In the genomic region with DNA sequence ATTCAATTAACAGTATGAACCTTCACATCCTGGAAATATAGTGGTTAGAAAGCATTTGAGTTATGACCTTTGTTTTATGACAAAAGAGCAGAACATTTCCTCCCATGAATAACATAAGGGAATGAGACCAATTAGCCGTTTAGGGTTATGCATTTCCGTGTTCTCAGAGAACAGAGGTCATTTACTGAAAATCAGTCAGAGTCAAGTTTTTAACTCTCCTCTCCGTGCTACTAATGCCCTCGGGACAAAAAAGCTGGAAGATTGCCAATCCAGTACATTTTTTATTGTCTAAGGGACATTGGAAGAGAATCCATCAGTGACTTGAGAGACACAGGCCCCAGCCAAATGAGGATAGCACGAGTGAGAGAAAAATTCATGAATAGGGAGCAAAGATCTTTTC, we compare ENCODE assay signal across 11 cellular contexts.
DNase-seq lines count a peak whose midpoint lies in the region; ATAC-seq and TF ChIP-seq lines count a peak whose summit lies in the region.
"Had no signal": no experiment of that assay in that cellular context is flagged by ENCODE, and none has a peak within 500 bp of the region (broad histone marks: within the 10 kb centered on the region; RNA-seq: fewer than 3 reads in every experiment).

No MANE protein-coding gene starts in this region.

- H3K4me1 ChIP-seq in BE2C = peaks cover 4% of the 10 kb centered on the region
- H3K4me1 ChIP-seq in IMR-90 (ENCODE audit: control insufficient read depth, insufficient read depth, low read length) = peaks cover 2% of the 10 kb centered on the region; the same call in 1 of the 2 replicates
- no peaks in the 10 kb centered on the region for H3K4me1 ChIP-seq in right lobe of liver
- H3K4me1 ChIP-seq: left lung had no signal

- no peak overlapping the region for H2AK9ac ChIP-seq in IMR-90 (replicated peaks; ENCODE audit: low read depth, low read length, poor library complexity)

- TF ChIP-seq RAD21 in IMR-90 (IDR thresholded peaks at IDR 0.05; ENCODE audit: low read length) = no peak

- DNase-seq in BE2C = peak; percentile 61
- no peak for DNase-seq in IMR-90
- peak; percentile 79 to 83 for DNase-seq in cardiac fibroblast (ENCODE audit: low read depth in 2 of 2)
- DNase-seq in right lobe of liver = no peak
- no peak for DNase-seq in lower leg skin (ENCODE audit: low spot score in 2 of 2)
- no peak for DNase-seq in WERI-Rb-1
- no peak for DNase-seq in activated CD4-positive, alpha-beta T cell treated with anti-CD3 and anti-CD28 coated beads, Interleukin-2, amount 50 U/mL, for 1 hour
- DNase-seq: CD8-positive, alpha-beta T cell; left lung; NCI-H1694 treated with DMSO at 0.1 percent for 48 hours had no signal

- H4K20me1 ChIP-seq in IMR-90 (ENCODE audit: insufficient read depth, low read length) = no peaks in the 10 kb centered on the region

- no peak overlapping the region for H2BK5ac ChIP-seq in IMR-90 (ENCODE audit: low read depth, low read length, poor library complexity, severe bottlenecking)

- no peak overlapping the region for H3K9ac ChIP-seq in IMR-90 (ENCODE audit: low read depth, low read length)

- no peak overlapping the region for H3K14ac ChIP-seq in IMR-90 (replicated peaks; ENCODE audit: low read depth, low read length)

- no peak overlapping the region for H3K4ac ChIP-seq in IMR-90 (ENCODE audit: low read depth, low read length)

- no peak overlapping the region for H2BK20ac ChIP-seq in IMR-90 (ENCODE audit: low read depth, low read length)

- no peak overlapping the region for H3K23ac ChIP-seq in IMR-90 (ENCODE audit: low read depth, low read length)

- dilution Hi-C loops in IMR-90 (cut with HindIII; ENCODE audit: low sequenced_read_pairs, unreplicated experiment) = no loop called here

- 0 out of 4 replicates have a peak overlapping the region, but pooled peaks of 1 of the 2 experiments have one; percentile 5 for H4K8ac ChIP-seq in IMR-90 (ENCODE audit: low read depth in 2 of 2, low read length in 2 of 2)

- POLR2A ChIA-PET in IMR-90 (lab: Charles Lee; ENCODE audit: unreplicated experiment) = no interaction called here

- H3K18ac ChIP-seq in IMR-90 (ENCODE audit: low read depth, low read length) = peak overlapping the region; percentile 24; the same call in 1 of the 2 replicates

- TF ChIP-seq POLR2A in IMR-90 (IDR thresholded peaks at IDR 0.05; ENCODE audit: low read depth, low read length) (no peak), right lobe of liver (IDR thresholded peaks at IDR 0.05) (no peak), lower leg skin (IDR thresholded peaks at IDR 0.05) (no peak)

- no peak overlapping the region for H2BK15ac ChIP-seq in IMR-90 (ENCODE audit: low read depth, low read length)

- no peak overlapping the region for H3K4me3 ChIP-seq in BE2C (ENCODE audit: low read depth, low read length)
- no peak overlapping the region for H3K4me3 ChIP-seq in IMR-90 (ENCODE audit: insufficient read depth, low read depth, low read length)
- H3K4me3 ChIP-seq in cardiac fibroblast (replicated peaks in 1 of 2; ENCODE audit: low read depth in 2 of 2, low read length in 2 of 2) = no peak overlapping the region
- H3K4me3 ChIP-seq in right lobe of liver = no peak overlapping the region
- H3K4me3 ChIP-seq in lower leg skin (ENCODE audit: low read depth, poor library complexity, severe bottlenecking) = no peak overlapping the region
- H3K4me3 ChIP-seq in WERI-Rb-1 (ENCODE audit: low read depth, low read length) = no peak overlapping the region
- H3K4me3 ChIP-seq: left lung had no signal

- no CpG with 5 or more reads among the region's 5 CpGs for WGBS in IMR-90 (ENCODE audit: extremely low coverage in 2 of 2, insufficient read length in 1 of 2), 2 experiments
- 47% methylated on average over 5 of the region's 5 CpGs for WGBS in right lobe of liver (ENCODE audit: insufficient coverage, low coverage, low lambda C conversion rate, missing lambda C conversion rate)
- WGBS in lower leg skin, 2 donors = 28 to 29% methylated on average over 5 of the region's 5 CpGs

- TF ChIP-seq CTCF in BE2C (IDR thresholded peaks at IDR 0.05; ENCODE audit: low read depth, low read length) (no peak), IMR-90 (conservative IDR thresholded peaks at IDR 0.05; ENCODE audit: low read depth, low read length) (no peak), cardiac fibroblast (IDR thresholded peaks at IDR 0.05; ENCODE audit: low read depth, low read length) (no peak), right lobe of liver (IDR thresholded peaks at IDR 0.05) (no peak), lower leg skin (IDR thresholded peaks at IDR 0.05) (no peak), WERI-Rb-1 (IDR thresholded peaks at IDR 0.05; ENCODE audit: low read depth, low read length) (no peak)

- H3K4me2 ChIP-seq in IMR-90 (ENCODE audit: low read depth, low read length) = no peak overlapping the region

- intact Hi-C loops in IMR-90 (cut with micrococcal nuclease) = no loop called here
- intact Hi-C loops in right lobe of liver (cut with DNase I) = no loop called here
- intact Hi-C loops in lower leg skin (cut with DNase I; ENCODE audit: low total_unique reads) = no loop called here

- in situ Hi-C loops in IMR-90 (cut with MboI; ENCODE audit: low sequenced_read_pairs) = no loop called here

- H2AK5ac ChIP-seq in IMR-90 (ENCODE audit: low read depth, low read length) = no peak overlapping the region

- no peaks in the 10 kb centered on the region for H3K9me1 ChIP-seq in IMR-90 (ENCODE audit: insufficient read depth, low read length)

- no peaks in the 10 kb centered on the region for H3K36me3 ChIP-seq in BE2C
- no peaks in the 10 kb centered on the region for H3K36me3 ChIP-seq in IMR-90 (ENCODE audit: control insufficient read depth, insufficient read depth, low read length)
- H3K36me3 ChIP-seq in right lobe of liver = no peaks in the 10 kb centered on the region
- no peaks in the 10 kb centered on the region for H3K36me3 ChIP-seq in WERI-Rb-1
- H3K36me3 ChIP-seq: left lung had no signal

- H2BK120ac ChIP-seq in IMR-90 (ENCODE audit: low read depth, low read length) = no peak overlapping the region

- no peaks in the 10 kb centered on the region for H3K27me3 ChIP-seq in BE2C
- no peaks in the 10 kb centered on the region for H3K27me3 ChIP-seq in IMR-90 (ENCODE audit: control insufficient read depth, insufficient read depth, low read length)
- no peaks in the 10 kb centered on the region for H3K27me3 ChIP-seq in right lobe of liver
- H3K27me3 ChIP-seq in WERI-Rb-1 (ENCODE audit: insufficient read depth, low read depth, severe bottlenecking) = no peaks in the 10 kb centered on the region
- H3K27me3 ChIP-seq: left lung had no signal

- H4K91ac ChIP-seq in IMR-90 (ENCODE audit: insufficient read depth, low read depth, low read length) = no peak overlapping the region

- H3K79me1 ChIP-seq in IMR-90 (ENCODE audit: low read depth in 1 of 2, low read length in 2 of 2) = no peaks in the 10 kb centered on the region

- ATAC-seq in IMR-90 (ENCODE audit: low read depth) = no peak
- ATAC-seq in right lobe of liver = peak in 3 of 4 donors; percentile 42 to 69 (median 54)
- no peak for ATAC-seq in HG02763 (IDR thresholded peaks at IDR 0.05; ENCODE audit: unreplicated experiment)
- ATAC-seq: CD8-positive, alpha-beta T cell; left lung had no signal

- no peak overlapping the region for H2AFZ ChIP-seq in IMR-90 (replicated peaks; ENCODE audit: low read length, poor library complexity)

- CTCF ChIA-PET in IMR-90 (lab: Yijun Ruan, JAX) = no interaction called here

- H3K27ac ChIP-seq in IMR-90 (ENCODE audit: insufficient read depth, low read length) (no peak overlapping the region), right lobe of liver (no peak overlapping the region), WERI-Rb-1 (no peak overlapping the region)
- H3K27ac ChIP-seq: left lung had no signal

- H3K9me3 ChIP-seq in BE2C (no peaks in the 10 kb centered on the region), IMR-90 (ENCODE audit: control insufficient read depth, insufficient read depth, low read length) (0 out of 2 replicates have a peak, but pooled peaks cover 2% of the 10 kb centered on the region), right lobe of liver (no peaks in the 10 kb centered on the region), WERI-Rb-1 (ENCODE audit: severe bottlenecking) (no peaks in the 10 kb centered on the region)

- BruUV-seq in IMR-90 (replicated peaks; lab: Mats Ljungman, UMichigan) = no TSS peak

- peak overlapping the region; percentile 74; the same call in 1 of the 2 replicates for H4K5ac ChIP-seq in IMR-90 (ENCODE audit: low read depth, low read length)

- no peak overlapping the region for H3K56ac ChIP-seq in IMR-90 (ENCODE audit: extremely low read depth, insufficient read depth, low read length)

TF ChIP-seq in IMR-90, 13 proteins besides CTCF, POLR2A, EP300 and RAD21:
- no peak for TF ChIP-seq FOS (IDR thresholded peaks at IDR 0.05; ENCODE audit: low read depth, low read length)
- no peak for TF ChIP-seq CHD1 (IDR thresholded peaks at IDR 0.05; ENCODE audit: low read depth, low read length)
- TF ChIP-seq CEBPB (IDR thresholded peaks at IDR 0.05; ENCODE audit: low read depth, low read length) = no peak
- no peak for TF ChIP-seq NFE2L2 (IDR thresholded peaks at IDR 0.05; ENCODE audit: low read depth, low read length)
- no peak for TF ChIP-seq MXI1 (IDR thresholded peaks at IDR 0.05; ENCODE audit: borderline replicate concordance, low read depth, low read length)
- no peak for TF ChIP-seq MAZ (IDR thresholded peaks at IDR 0.05; ENCODE audit: borderline replicate concordance, low read depth, low read length)
- TF ChIP-seq, protein P1, sequence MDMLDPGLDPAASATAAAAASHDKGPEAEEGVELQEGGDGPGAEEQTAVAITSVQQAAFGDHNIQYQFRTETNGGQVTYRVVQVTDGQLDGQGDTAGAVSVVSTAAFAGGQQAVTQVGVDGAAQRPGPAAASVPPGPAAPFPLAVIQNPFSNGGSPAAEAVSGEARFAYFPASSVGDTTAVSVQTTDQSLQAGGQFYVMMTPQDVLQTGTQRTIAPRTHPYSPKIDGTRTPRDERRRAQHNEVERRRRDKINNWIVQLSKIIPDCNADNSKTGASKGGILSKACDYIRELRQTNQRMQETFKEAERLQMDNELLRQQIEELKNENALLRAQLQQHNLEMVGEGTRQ (IDR thresholded peaks at IDR 0.05; ENCODE audit: low read depth, low read length) = no peak
- TF ChIP-seq MAFK (IDR thresholded peaks at IDR 0.05; ENCODE audit: low read depth, low read length) = no peak
- TF ChIP-seq SMC3 (IDR thresholded peaks at IDR 0.05; ENCODE audit: low read depth, low read length) = no peak
- TF ChIP-seq BHLHE40 (IDR thresholded peaks at IDR 0.05; ENCODE audit: low read depth, low read length) = no peak
- no peak for TF ChIP-seq RFX5 (IDR thresholded peaks at IDR 0.05; ENCODE audit: low read depth, low read length)

Comparison
In these comparisons a context has a peak if more than half of its experiments do, and no peak if none do; other contexts are left out.
1. DNase-seq: peak in BE2C (single experiment) and cardiac fibroblast (2 of 2); none in IMR-90 (single experiment), right lobe of liver (0 of 3), lower leg skin (0 of 2), WERI-Rb-1 (single experiment) and activated CD4-positive, alpha-beta T cell treated with anti-CD3 and anti-CD28 coated beads, Interleukin-2, amount 50 U/mL, for 1 hour (single experiment).
2. ATAC-seq: peak in right lobe of liver (3 of 4); none in IMR-90 (single experiment) and HG02763 (single experiment).